Comparison of ENCODE assay signal across 8 cellular contexts in the genomic region with DNA sequence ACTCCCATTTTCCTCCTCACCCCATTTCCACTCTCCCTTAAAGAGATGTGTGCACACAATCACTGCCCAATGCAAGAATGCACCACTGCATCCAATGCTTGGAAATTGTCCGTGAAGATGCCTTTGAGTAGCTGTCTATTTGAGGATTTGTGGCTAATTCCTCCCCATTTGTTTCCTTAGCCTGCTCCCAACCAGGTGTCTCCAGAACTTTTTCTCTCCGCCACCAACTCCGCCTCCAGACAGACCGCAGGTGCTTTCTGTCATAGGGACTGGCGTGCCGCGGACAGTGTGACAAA. TPM values are rescaled to one million over a fixed set of nuclear protein-coding genes. Genes with fewer than 3 reads are reported as not detected.
DNase-seq lines count a peak whose midpoint lies in the region; ATAC-seq lines count a peak whose summit lies in the region.

No MANE protein-coding gene starts in this region.

- H3K4me1 Mint-ChIP-seq in activated CD8-positive, alpha-beta memory T cell treated with anti-CD3 and anti-CD28 coated beads, Interleukin-2, amount 10 ng/mL, durations not matched to agents 7 days and 5 days: peaks cover 68% of the 10 kb centered on the region
- H3K4me1 Mint-ChIP-seq in naive thymus-derived CD4-positive, alpha-beta T cell: peaks cover 55 to 93% (median 85%) of the 10 kb centered on the region in 7 donors

- no peaks in the 10 kb centered on the region for H3K9me3 ChIP-seq in naive thymus-derived CD4-positive, alpha-beta T cell (ENCODE audit: control insufficient read depth in 2 of 3, low read length in 3 of 3)

- H3K27me3 ChIP-seq in naive thymus-derived CD4-positive, alpha-beta T cell (ENCODE audit: control insufficient read depth in 2 of 2, insufficient read depth in 2 of 2, low read length in 2 of 2): no peaks in the 10 kb centered on the region

- H3K27ac Mint-ChIP-seq in activated CD8-positive, alpha-beta memory T cell treated with anti-CD3 and anti-CD28 coated beads, Interleukin-2, amount 10 ng/mL, durations not matched to agents 7 days and 5 days: peak overlapping the region; percentile 96
- H3K27ac Mint-ChIP-seq in naive thymus-derived CD4-positive, alpha-beta T cell: peak overlapping the region; percentile 96 to 99 (median 98)

- peaks cover 0 to 6% (median 0%) of the 10 kb centered on the region in 3 experiments for H3K36me3 ChIP-seq in naive thymus-derived CD4-positive, alpha-beta T cell (ENCODE audit: control insufficient read depth in 2 of 3, insufficient read depth in 3 of 3, low read length in 3 of 3)

- peak overlapping the region; percentile 97 for H3K4me3 Mint-ChIP-seq in activated CD8-positive, alpha-beta memory T cell treated with anti-CD3 and anti-CD28 coated beads, Interleukin-2, amount 10 ng/mL, durations not matched to agents 7 days and 5 days
- H3K4me3 Mint-ChIP-seq in naive thymus-derived CD4-positive, alpha-beta T cell: peak overlapping the region; percentile 94 to 100 (median 97)

- peaks cover 11% of the 10 kb centered on the region for H3K36me3 Mint-ChIP-seq in activated CD8-positive, alpha-beta memory T cell treated with anti-CD3 and anti-CD28 coated beads, Interleukin-2, amount 10 ng/mL, durations not matched to agents 7 days and 5 days
- H3K36me3 Mint-ChIP-seq in naive thymus-derived CD4-positive, alpha-beta T cell: peaks cover 0 to 22% (median 0%) of the 10 kb centered on the region in 5 donors

- POLR2A ChIA-PET in naive thymus-derived CD4-positive, alpha-beta T cell (lab: Charles Lee): interaction anchor here (0.6 to 4.0 kb wide), 12 partner anchors 11 to 279 kb away, joined by 3 to 17 read pairs (median 4); partner anchors contain the start of genes CLYBL and GPR18

- H3K27ac ChIP-seq in caudate nucleus (ENCODE audit: low read depth, low read length): peak overlapping the region; percentile 58
- peak overlapping the region; percentile 94 for H3K27ac ChIP-seq in naive thymus-derived CD4-positive, alpha-beta T cell (ENCODE audit: low read depth, low read length)

- H3K4me1 ChIP-seq in naive thymus-derived CD4-positive, alpha-beta T cell (ENCODE audit: control insufficient read depth in 2 of 2, insufficient read depth in 2 of 2, low read length in 2 of 2): peaks cover 46 to 60% of the 10 kb centered on the region in 2 donors

- H3K9me3 Mint-ChIP-seq in activated CD8-positive, alpha-beta memory T cell treated with anti-CD3 and anti-CD28 coated beads, Interleukin-2, amount 10 ng/mL, durations not matched to agents 7 days and 5 days (ENCODE audit: low read depth): no peaks in the 10 kb centered on the region
- peaks cover 0 to 9% (median 0%) of the 10 kb centered on the region in 11 donors for H3K9me3 Mint-ChIP-seq in naive thymus-derived CD4-positive, alpha-beta T cell

- peak; percentile 7 for ATAC-seq in activated CD8-positive, alpha-beta memory T cell treated with anti-CD3 and anti-CD28 coated beads, Interleukin-2, amount 10 ng/mL, durations not matched to agents 7 days and 5 days
- ATAC-seq in HG03565 (IDR thresholded peaks at IDR 0.05; ENCODE audit: unreplicated experiment): peak; percentile 1
- peak; percentile 2 for ATAC-seq in naive thymus-derived CD4-positive, alpha-beta T cell

- intact Hi-C loops in naive thymus-derived CD4-positive, alpha-beta T cell (cut with micrococcal nuclease): loop anchor here (1.0 to 10.0 kb wide), 14 partner anchors 36 to 1174 kb away; partner anchors contain the start of genes GGACT (in 2 of the 2), GPR18 (in 1 of the 2), TMTC4 (in 1 of the 2) and UBAC2 (in 1 of the 2)

- no peak for DNase-seq in activated CD8-positive, alpha-beta memory T cell treated with anti-CD3 and anti-CD28 coated beads, Interleukin-2, amount 10 ng/mL, durations not matched to agents 7 days and 5 days
- DNase-seq in activated CD8-positive, alpha-beta memory T cell treated with anti-CD3 and anti-CD28 coated beads, Interleukin-2, amount 50 U/mL, for 4 hours: no peak
- DNase-seq in caudate nucleus (lab: John Stamatoyannopoulos, UW) (no peak), NCI-H774 (lab: John Stamatoyannopoulos, UW) (no peak), COR-L47 (lab: John Stamatoyannopoulos, UW) (no peak), dermis blood vessel endothelial cell (no peak)
- DNase-seq in naive thymus-derived CD4-positive, alpha-beta T cell: no peak

- peak overlapping the region; percentile 93 for H3K4me3 ChIP-seq in naive thymus-derived CD4-positive, alpha-beta T cell (ENCODE audit: low read length)

- CTCF ChIA-PET in activated CD8-positive, alpha-beta memory T cell treated with anti-CD3 and anti-CD28 coated beads, Interleukin-2, amount 10 ng/mL, durations not matched to agents 7 days and 5 days (lab: Charles Lee): interaction anchor here (0.7 to 2.5 kb wide), 8 partner anchors 17 to 158 kb away, joined by 3 to 11 read pairs (median 3); no protein-coding TSS in a partner anchor
- CTCF ChIA-PET in naive thymus-derived CD4-positive, alpha-beta T cell (lab: Charles Lee): interaction anchor here (0.6 to 1.7 kb wide), 6 partner anchors 58 to 1014 kb away, joined by 3 to 6 read pairs (median 4); partner anchors contain the start of gene UBAC2

- no peaks in the 10 kb centered on the region for H3K27me3 Mint-ChIP-seq in activated CD8-positive, alpha-beta memory T cell treated with anti-CD3 and anti-CD28 coated beads, Interleukin-2, amount 10 ng/mL, durations not matched to agents 7 days and 5 days
- H3K27me3 Mint-ChIP-seq in naive thymus-derived CD4-positive, alpha-beta T cell: peaks cover 0 to 4% (median 0%) of the 10 kb centered on the region in 5 donors

RNA-seq across cellular contexts. Expression of gene TM9SF2, which starts 0.5 kb away (rescaled TPM):
- 10 to 100 TPM; 67.9 to 79.4 TPM for total RNA-seq in activated CD8-positive, alpha-beta memory T cell treated with anti-CD3 and anti-CD28 coated beads, Interleukin-2, amount 10 ng/mL, durations not matched to agents 7 days and 5 days
- 10 to 100 TPM; 38.0 to 76.3 (median 53.1) TPM for total RNA-seq in naive thymus-derived CD4-positive, alpha-beta T cell
- 10 to 100 TPM; 56.5 to 81.9 TPM for polyA plus RNA-seq in naive thymus-derived CD4-positive, alpha-beta T cell
- 153 and 165 TPM in 2 replicates for total RNA-seq in dermis blood vessel endothelial cell
